ENCODE assay signal across 8 cellular contexts in the genomic region with DNA sequence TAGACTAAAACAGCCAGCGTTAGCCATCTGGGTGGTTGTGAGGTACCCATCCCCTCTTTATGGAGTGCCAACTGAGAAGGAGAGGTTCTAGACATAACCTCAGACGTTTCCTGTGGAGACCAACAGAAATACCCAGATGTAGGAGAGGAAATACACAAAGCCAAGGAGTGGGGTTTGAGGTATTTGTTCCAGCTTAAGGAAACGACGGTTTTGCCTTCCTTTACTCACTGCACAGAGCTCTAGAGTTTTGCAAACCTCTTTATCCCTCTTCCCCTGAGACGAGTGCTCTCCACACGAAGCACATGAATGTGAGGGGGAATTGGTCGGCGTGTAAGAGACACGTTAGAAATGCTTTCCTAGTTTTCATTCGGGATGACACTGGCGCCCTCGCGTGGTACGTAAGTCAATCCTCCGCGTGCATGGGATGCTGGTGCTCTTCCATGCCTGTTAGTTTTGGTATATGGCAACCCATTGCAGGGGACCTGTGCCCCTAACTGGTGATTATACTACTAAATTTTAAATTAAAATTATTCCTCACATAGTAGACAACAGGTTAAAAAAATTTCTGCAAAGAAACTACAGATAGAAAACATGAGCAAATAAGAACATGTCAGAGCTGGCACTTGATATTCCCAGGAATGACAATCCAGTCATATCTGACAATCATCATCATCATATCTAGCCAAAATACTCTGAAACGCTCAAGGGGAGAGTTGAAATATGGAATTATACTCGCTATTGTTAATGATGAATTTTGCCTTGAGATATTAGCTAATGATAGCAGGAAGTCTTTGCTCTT.
DNase-seq lines count a peak whose midpoint lies in the region; ATAC-seq, FAIRE-seq and TF ChIP-seq lines count a peak whose summit lies in the region.

No MANE protein-coding gene starts in this region.

- TF ChIP-seq POLR2A in GM12892 (IDR thresholded peaks at IDR 0.05; ENCODE audit: low read depth, low read length), result no peak

- no peaks in the 10 kb centered on the region for H3K27me3 ChIP-seq in bronchial epithelial cell (ENCODE audit: control insufficient read depth, insufficient read depth, low read length)
- no peaks in the 10 kb centered on the region for H3K27me3 ChIP-seq in kidney epithelial cell (ENCODE audit: control insufficient read depth, insufficient read depth, low read length)

- peak; percentile 41 for ATAC-seq in HG03442 (IDR thresholded peaks at IDR 0.05; ENCODE audit: unreplicated experiment)

- no peak overlapping the region for H3K4me3 ChIP-seq in bronchial epithelial cell (ENCODE audit: low read depth, low read length)
- no peak overlapping the region for H3K4me3 ChIP-seq in kidney epithelial cell (ENCODE audit: low read depth, low read length)

- TF ChIP-seq CTCF in bronchial epithelial cell (IDR thresholded peaks at IDR 0.05; ENCODE audit: insufficient read depth, low read length, severe bottlenecking) (peak; percentile 84), kidney epithelial cell (IDR thresholded peaks at IDR 0.05; ENCODE audit: insufficient read depth, low read length, poor library complexity, severe bottlenecking) (peak; percentile 83)

- FAIRE-seq in GM12892 (lab: Jason Lieb, UNC), result peak; percentile 89
- no peak for FAIRE-seq in bronchial epithelial cell (lab: Jason Lieb, UNC)

- peak; percentile 41 for DNase-seq in A172 (ENCODE audit: low spot score)
- no peak for DNase-seq in GM12892 (ENCODE audit: insufficient read length)
- DNase-seq in SW480 (ENCODE audit: low spot score), result peak; percentile 22
- DNase-seq in bronchial epithelial cell (ENCODE audit: low read depth), result peak; percentile 49
- DNase-seq in kidney epithelial cell (ENCODE audit: low read depth), result no peak
- peak; percentile 30 for DNase-seq in stimulated activated CD4-positive, alpha-beta T cell treated with anti-CD3 and anti-CD28 coated beads, Interleukin-1b, Interleukin-23, amount 100 ng/mL, for 48 hours
- no peak for DNase-seq in T1000 (lab: John Stamatoyannopoulos, UW)

- H3K36me3 ChIP-seq in bronchial epithelial cell (ENCODE audit: control insufficient read depth, insufficient read depth, low read length), result no peaks in the 10 kb centered on the region
- no peaks in the 10 kb centered on the region for H3K36me3 ChIP-seq in kidney epithelial cell (ENCODE audit: control insufficient read depth, insufficient read depth, low read length)

Comparison
In these comparisons a context has a peak if more than half of its experiments do, and no peak if none do; other contexts are left out.
1. DNase-seq: peak in A172 (single experiment), SW480 (single experiment), bronchial epithelial cell (single experiment) and stimulated activated CD4-positive, alpha-beta T cell treated with anti-CD3 and anti-CD28 coated beads, Interleukin-1b, Interleukin-23, amount 100 ng/mL, for 48 hours (single experiment); none in GM12892 (single experiment), kidney epithelial cell (single experiment) and T1000 (single experiment).